Comparison of ENCODE assay signal across 26 cellular contexts in the genomic region with DNA sequence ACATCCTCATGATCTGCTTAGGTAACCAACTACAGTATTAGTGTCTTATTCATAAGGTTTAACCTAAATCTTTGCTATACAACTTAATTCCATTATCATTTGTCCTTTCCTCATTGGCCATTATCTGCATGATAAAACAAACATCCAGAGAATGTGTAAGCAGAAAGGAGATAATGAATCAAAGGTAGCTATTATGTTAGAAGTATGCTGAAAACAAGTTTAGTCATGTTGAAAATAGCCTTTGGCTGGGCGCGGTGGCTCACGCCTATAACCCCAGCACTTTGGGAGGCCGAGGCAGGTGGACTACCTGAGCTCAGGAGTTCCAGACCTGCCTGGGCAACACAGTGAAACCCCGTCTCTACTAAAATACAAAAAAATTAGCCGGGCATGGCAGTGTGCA.
DNase-seq lines count a peak whose midpoint lies in the region; ATAC-seq, FAIRE-seq and TF ChIP-seq lines count a peak whose summit lies in the region.
"Had no signal": no experiment of that assay in that cellular context is flagged by ENCODE, and none has a peak within 500 bp of the region (broad histone marks: within the 10 kb centered on the region; RNA-seq: fewer than 3 reads in every experiment).

No MANE protein-coding gene starts in this region.

- DNase-seq in GM12891 (ENCODE audit: insufficient read length, low spot score) (no peak), NCI-H69 (lab: John Stamatoyannopoulos, UW) (peak; percentile 45), bronchial epithelial cell (ENCODE audit: low read depth) (peak; percentile 91), progenitor cell of endocrine pancreas (ENCODE audit: low spot score, unreplicated experiment) (no peak)
- DNase-seq in activated effector memory CD4-positive, alpha-beta T cell treated with Interleukin-2 at 50 U/mL for 16 hours, result no peak
- DNase-seq: activated T-cell treated with anti-CD3 and anti-CD28 coated beads, Interleukin-2, amount 50 U/mL, for 24 hours; CD4-positive, alpha-beta T cell; esophagus squamous epithelium; hippocampal formation; KG1; left colon; MM.1S; NCI-H1105 treated with DMSO at 0.1 percent for 48 hours; NCI-H2029 treated with DMSO at 0.1 percent for 48 hours; NCI-H526 treated with DMSO at 0.1 percent for 48 hours; stimulated activated CD4-positive, alpha-beta T cell treated with anti-CD3 and anti-CD28 coated beads, Interleukin-1b, Interleukin-23, amount 100 ng/mL, for 48 hours; stimulated activated naive CD4-positive, alpha-beta T cell treated with Interleukin-2 at 50 U/mL for 16 hours had no signal

- FAIRE-seq in GM12891 (lab: Jason Lieb, UNC), result peak; percentile 28
- FAIRE-seq in bronchial epithelial cell (lab: Jason Lieb, UNC), result no peak
- FAIRE-seq: H1 had no signal

- no peaks in the 10 kb centered on the region for H3K27me3 Mint-ChIP-seq in progenitor cell of endocrine pancreas
- H3K27me3 Mint-ChIP-seq: activated T-cell treated with anti-CD3 and anti-CD28 coated beads, Interleukin-2, amount 50 U/mL, for 24 hours; CD4-positive, alpha-beta T cell; dendritic cell treated with granulocyte-macrophage colony-stimulating factor and Interleukin-4, amounts not matched to agents 40 ng/mL and 50 ng/mL, for 4 days had no signal

- H3K4me3 Mint-ChIP-seq in progenitor cell of endocrine pancreas (ENCODE audit: low read depth), result no peak overlapping the region
- H3K4me3 Mint-ChIP-seq: activated T-cell treated with anti-CD3 and anti-CD28 coated beads, Interleukin-2, amount 50 U/mL, for 24 hours; CD4-positive, alpha-beta T cell; dendritic cell treated with granulocyte-macrophage colony-stimulating factor and Interleukin-4, amounts not matched to agents 40 ng/mL and 50 ng/mL, for 4 days; T-helper 1 cell treated with Interleukin-12 subunit alpha and Interleukin-12 subunit beta and Interleukin-4 antibody, amounts not matched to agents 30 μg/mL and 1 μg/mL, for 36 hours had no signal

- H3K4me3 ChIP-seq in bronchial epithelial cell (ENCODE audit: low read depth, low read length), result no peak overlapping the region
- H3K4me3 ChIP-seq: esophagus squamous epithelium, gastroesophageal sphincter, right atrium auricular region, suprapubic skin had no signal

- TF ChIP-seq CTCF in bronchial epithelial cell (IDR thresholded peaks at IDR 0.05; ENCODE audit: insufficient read depth, low read length, severe bottlenecking), result no peak
- no peak for TF ChIP-seq CTCF in progenitor cell of endocrine pancreas (IDR thresholded peaks at IDR 0.05; ENCODE audit: unreplicated experiment)

- H3K36me3 Mint-ChIP-seq in progenitor cell of endocrine pancreas (ENCODE audit: insufficient read depth), result peaks cover 8% of the 10 kb centered on the region

- H3K4me1 Mint-ChIP-seq in progenitor cell of endocrine pancreas (ENCODE audit: low read depth), result peaks cover 20% of the 10 kb centered on the region

- H3K36me3 ChIP-seq in bronchial epithelial cell (ENCODE audit: control insufficient read depth, insufficient read depth, low read length), result no peaks in the 10 kb centered on the region
- H3K36me3 ChIP-seq: gastroesophageal sphincter, right atrium auricular region, suprapubic skin had no signal

- no peak for ATAC-seq in HG03378 (IDR thresholded peaks at IDR 0.05; ENCODE audit: unreplicated experiment)
- ATAC-seq in GM19397 (IDR thresholded peaks at IDR 0.05; ENCODE audit: unreplicated experiment), result no peak
- ATAC-seq in GM18505 (IDR thresholded peaks at IDR 0.05; ENCODE audit: unreplicated experiment), result no peak
- ATAC-seq: gastroesophageal sphincter, left colon had no signal

- H3K27ac Mint-ChIP-seq in progenitor cell of endocrine pancreas, result peak overlapping the region; percentile 87
- H3K27ac Mint-ChIP-seq: activated T-cell treated with anti-CD3 and anti-CD28 coated beads, Interleukin-2, amount 50 U/mL, for 24 hours; CD4-positive, alpha-beta T cell; dendritic cell treated with granulocyte-macrophage colony-stimulating factor and Interleukin-4, amounts not matched to agents 40 ng/mL and 50 ng/mL, for 4 days; T-helper 1 cell treated with Interleukin-12 subunit alpha and Interleukin-12 subunit beta and Interleukin-4 antibody, amounts not matched to agents 30 μg/mL and 1 μg/mL, for 36 hours had no signal

- no peak for TF ChIP-seq POLR2A in GM12891 (IDR thresholded peaks at IDR 0.05; ENCODE audit: low read depth, low read length)
- no peak for TF ChIP-seq POLR2A in GM18505 (IDR thresholded peaks at IDR 0.05; ENCODE audit: borderline replicate concordance, extremely low read depth, insufficient read depth, insufficient read length)

- no peaks in the 10 kb centered on the region for H3K27me3 ChIP-seq in bronchial epithelial cell (ENCODE audit: control insufficient read depth, insufficient read depth, low read length)
- H3K27me3 ChIP-seq: esophagus squamous epithelium, gastroesophageal sphincter, right atrium auricular region, suprapubic skin had no signal

- H3K9me3 Mint-ChIP-seq in progenitor cell of endocrine pancreas (ENCODE audit: low read depth), result no peaks in the 10 kb centered on the region
- H3K9me3 Mint-ChIP-seq: CD4-positive, alpha-beta T cell; dendritic cell treated with granulocyte-macrophage colony-stimulating factor and Interleukin-4, amounts not matched to agents 40 ng/mL and 50 ng/mL, for 4 days; T-helper 1 cell treated with Interleukin-12 subunit alpha and Interleukin-12 subunit beta and Interleukin-4 antibody, amounts not matched to agents 30 μg/mL and 1 μg/mL, for 36 hours had no signal

TF ChIP-seq in GM12891, 5 proteins besides CTCF, POLR2A, EP300 and RAD21:
- TF ChIP-seq POLR2AphosphoS5 (IDR thresholded peaks at IDR 0.05; ENCODE audit: low read depth, low read length), result no peak

Comparison
In these comparisons a context has a peak if more than half of its experiments do, and no peak if none do; other contexts are left out.
1. DNase-seq: peak in NCI-H69 (single experiment) and bronchial epithelial cell (single experiment); none in GM12891 (single experiment), progenitor cell of endocrine pancreas (single experiment) and activated effector memory CD4-positive, alpha-beta T cell treated with Interleukin-2 at 50 U/mL for 16 hours (single experiment).